Comparison of ENCODE assay signal across 8 cellular contexts in genomic region chr5:148998174-148998797, GRCh38.
DNase-seq lines count a peak whose midpoint lies in the region; ATAC-seq and TF ChIP-seq lines count a peak whose summit lies in the region.

No MANE protein-coding gene starts in this region.

- no peaks in the 10 kb centered on the region for H3K36me3 Mint-ChIP-seq in CD14-positive monocyte

- no peaks in the 10 kb centered on the region for H3K36me3 ChIP-seq in Panc1 (ENCODE audit: control insufficient read depth, insufficient read depth, low read length)
- no peaks in the 10 kb centered on the region for H3K36me3 ChIP-seq in mucosa of descending colon (ENCODE audit: low read depth)

- peak overlapping the region in 1 of 7 donors; percentile 4 for H3K27ac Mint-ChIP-seq in CD14-positive monocyte

- CTCF ChIA-PET in Panc1 (lab: Charles Lee), result interaction anchor here (1.0 kb wide), 1 partner anchor 257 kb away, joined by 4 read pairs; no protein-coding TSS in a partner anchor

- H3K9me3 Mint-ChIP-seq in CD14-positive monocyte, result no peaks in the 10 kb centered on the region

- H3K4me3 ChIP-seq in Panc1 (ENCODE audit: low read depth in 2 of 2, low read length in 2 of 2) (no peak overlapping the region), dorsolateral prefrontal cortex (no peak overlapping the region), mucosa of descending colon (no peak overlapping the region)

- no peaks in the 10 kb centered on the region for H3K9me3 ChIP-seq in Panc1 (ENCODE audit: control insufficient read depth, insufficient read depth, low read depth, low read length)
- no peaks in the 10 kb centered on the region for H3K9me3 ChIP-seq in mucosa of descending colon

- H3K27me3 ChIP-seq in Panc1 (ENCODE audit: control insufficient read depth, insufficient read depth, low read length) (no peaks in the 10 kb centered on the region), dorsolateral prefrontal cortex (peaks cover 0 to 4% (median 0%) of the 10 kb centered on the region in 45 donors)

- H3K4me3 Mint-ChIP-seq in CD14-positive monocyte, result no peak overlapping the region

- TF ChIP-seq CTCF in CD14-positive monocyte (IDR thresholded peaks at IDR 0.05) (peak; percentile 80), GM13977 (IDR thresholded peaks at IDR 0.05; ENCODE audit: extremely low read depth, insufficient read depth, missing control alignments) (peak; percentile 53), Panc1 (IDR thresholded peaks at IDR 0.05) (peak; percentile 78), dorsolateral prefrontal cortex (IDR thresholded peaks at IDR 0.05 in 54 of 56, conservative IDR thresholded peaks at IDR 0.05 in 2 of 56; ENCODE audit: low read depth in 1 of 56, partially characterized antibody in 56 of 56) (peak; percentile 44 to 81 (median 69)), mucosa of descending colon (IDR thresholded peaks at IDR 0.05) (peak; percentile 45)

- no peak overlapping the region for H3K27ac ChIP-seq in Panc1 (ENCODE audit: low read length)
- peak overlapping the region in 9 of 59 donors; percentile 7 to 47 (median 21) for H3K27ac ChIP-seq in dorsolateral prefrontal cortex

- DNase-seq in CD14-positive monocyte (ENCODE audit: low spot score) (no peak), GM13977 (ENCODE audit: low spot score) (peak; percentile 34), Panc1 (ENCODE audit: low read depth, low spot score) (peak; percentile 60), dorsolateral prefrontal cortex (peak in 1 of 10 donors; percentile 42), mucosa of descending colon (peak in 1 of 3 donors; percentile 80), COLO668 (lab: John Stamatoyannopoulos, UW; ENCODE audit: unreplicated experiment) (no peak)
- no peak for DNase-seq in stimulated activated CD4-positive, alpha-beta T cell treated with anti-CD3 and anti-CD28 coated beads, Interleukin-4, amount 100 ng/mL, for 1 hour

- ATAC-seq in HG03460 (IDR thresholded peaks at IDR 0.05; ENCODE audit: unreplicated experiment) (peak; percentile 71), Panc1 (peak; percentile 62), mucosa of descending colon (peak; percentile 66)

- in situ Hi-C loops in GM13977 (cut with MboI; ENCODE audit: low pct_unique_long_range_greater_than_20kb, low sequenced_read_pairs, unreplicated experiment) (no loop called here), Panc1 (cut with HindIII; ENCODE audit: low pct_unique_long_range_greater_than_20kb, low sequenced_read_pairs) (no loop called here)

- intact Hi-C loops in CD14-positive monocyte (cut with micrococcal nuclease) (loop anchor here in 1 of 2 donors (5.0 kb wide), 1 partner anchor 266 kb away; no protein-coding TSS in a partner anchor), Panc1 (cut with micrococcal nuclease; ENCODE audit: unreplicated experiment) (loop anchor here (2.0 to 10.0 kb wide), 3 partner anchors 85 to 257 kb away; partner anchors contain the start of gene ADRB2), dorsolateral prefrontal cortex (cut with DNase I) (loop anchor here in 1 of 2 donors (5.0 to 10.0 kb wide), 2 partner anchors 117 to 256 kb away; no protein-coding TSS in a partner anchor), mucosa of descending colon (cut with DNase I, micrococcal nuclease) (loop anchor here in 1 of 2 donors (10.0 kb wide), 1 partner anchor 263 kb away; no protein-coding TSS in a partner anchor)

- peaks cover 2% of the 10 kb centered on the region for H3K4me1 Mint-ChIP-seq in CD14-positive monocyte

- BruUV-seq in Panc1 (replicated peaks; lab: Mats Ljungman, UMichigan), result no TSS peak

- POLR2A ChIA-PET in Panc1 (lab: Charles Lee), result no interaction called here

- H3K4me1 ChIP-seq in Panc1 (ENCODE audit: control insufficient read depth, insufficient read depth, low read length), result no peaks in the 10 kb centered on the region
- H3K4me1 ChIP-seq in mucosa of descending colon (ENCODE audit: low read depth), result peaks cover 5% of the 10 kb centered on the region

- H3K27me3 Mint-ChIP-seq in CD14-positive monocyte (ENCODE audit: low read depth in 3 of 3), result peaks cover 0 to 2% (median 0%) of the 10 kb centered on the region in 3 donors

Comparison
In these comparisons a context has a peak if more than half of its experiments do, and no peak if none do; other contexts are left out.
1. DNase-seq: peak in GM13977 (single experiment) and Panc1 (single experiment); none in CD14-positive monocyte (single experiment), COLO668 (single experiment) and stimulated activated CD4-positive, alpha-beta T cell treated with anti-CD3 and anti-CD28 coated beads, Interleukin-4, amount 100 ng/mL, for 1 hour (single experiment).
2. Peak in every context shown above with its lines, with median percentiles within 50 percentile points of each other: CTCF ChIP-seq and ATAC-seq.